In the genomic region with DNA sequence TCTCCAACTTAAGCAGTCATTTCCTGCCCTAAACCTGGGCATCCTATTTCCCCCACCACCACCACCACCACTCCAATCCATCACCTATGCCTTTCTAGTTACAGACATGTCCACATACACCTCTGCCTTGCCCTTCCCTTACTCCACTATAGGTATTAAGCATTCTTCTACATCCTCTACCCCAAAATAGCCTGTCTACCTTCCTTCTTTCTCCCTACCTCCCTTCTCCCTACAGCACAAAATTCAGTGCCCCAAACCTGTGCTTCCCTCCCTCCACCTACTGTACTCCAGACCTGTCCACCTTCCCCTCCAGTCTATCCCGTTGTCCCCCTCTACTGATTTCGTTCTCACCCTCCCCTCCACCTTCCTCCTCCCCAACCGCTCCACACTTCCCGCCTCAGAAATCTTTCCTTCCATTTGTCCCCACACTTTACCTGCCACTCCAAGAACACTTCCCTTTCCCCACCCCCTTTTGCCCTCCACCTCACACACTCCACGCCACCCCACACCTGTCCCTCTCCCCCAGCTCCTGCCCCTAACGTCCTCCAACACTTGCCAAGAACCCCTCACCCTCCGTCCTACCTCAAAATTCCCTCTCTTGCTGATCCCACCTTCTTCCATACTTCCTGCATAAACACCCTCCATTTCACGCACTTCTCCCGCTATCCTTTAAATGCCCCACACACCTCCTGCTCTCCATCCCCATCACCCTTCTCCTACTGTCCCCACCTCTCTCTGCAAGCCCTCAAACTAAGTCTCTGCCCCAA, we compare ENCODE assay signal across 11 cellular contexts. TPM values are rescaled to one million over a fixed set of nuclear protein-coding genes. Genes with fewer than 3 reads are reported as not detected.
DNase-seq lines count a peak whose midpoint lies in the region; ATAC-seq, FAIRE-seq and TF ChIP-seq lines count a peak whose summit lies in the region.
"Had no signal": no experiment of that assay in that cellular context is flagged by ENCODE, and none has a peak within 500 bp of the region (broad histone marks: within the 10 kb centered on the region; RNA-seq: fewer than 3 reads in every experiment).

No MANE protein-coding gene starts in this region.

- H3K9me3 ChIP-seq in kidney (ENCODE audit: control insufficient read depth in 1 of 2, low read length in 2 of 2), result no peaks in the 10 kb centered on the region
- no peaks in the 10 kb centered on the region for H3K9me3 ChIP-seq in thoracic aorta
- H3K9me3 ChIP-seq in BE2C, result no peaks in the 10 kb centered on the region
- H3K9me3 ChIP-seq: prostate gland had no signal

- H3K36me3 Mint-ChIP-seq in activated naive CD4-positive, alpha-beta T cell treated with anti-CD3 and anti-CD28 coated beads, Interleukin-2, amount 10 ng/mL, durations not matched to agents 7 days and 5 days, result no peaks in the 10 kb centered on the region
- H3K36me3 Mint-ChIP-seq in activated CD8-positive, alpha-beta T cell treated with anti-CD3 and anti-CD28 coated beads for 36 hours (ENCODE audit: low read depth), result no peaks in the 10 kb centered on the region

- peak overlapping the region; percentile 2 to 40 for H3K9ac ChIP-seq in kidney (ENCODE audit: low read length in 2 of 2)

- H3K36me3 ChIP-seq in kidney (ENCODE audit: control insufficient read depth in 1 of 2, insufficient read depth in 2 of 2, low read length in 2 of 2) (no peaks in the 10 kb centered on the region), thoracic aorta (no peaks in the 10 kb centered on the region), BE2C (no peaks in the 10 kb centered on the region)
- H3K36me3 ChIP-seq: prostate gland had no signal

- CTCF ChIA-PET in activated naive CD4-positive, alpha-beta T cell treated with anti-CD3 and anti-CD28 coated beads, Interleukin-2, amount 10 ng/mL, durations not matched to agents 7 days and 5 days (lab: Charles Lee), result no interaction called here
- CTCF ChIA-PET in activated CD8-positive, alpha-beta T cell treated with anti-CD3 and anti-CD28 coated beads for 36 hours (lab: Charles Lee), result no interaction called here

- H3K27ac Mint-ChIP-seq in activated naive CD4-positive, alpha-beta T cell treated with anti-CD3 and anti-CD28 coated beads, Interleukin-2, amount 10 ng/mL, durations not matched to agents 7 days and 5 days, result no peak overlapping the region
- peak overlapping the region; percentile 13 for H3K27ac Mint-ChIP-seq in activated CD8-positive, alpha-beta T cell treated with anti-CD3 and anti-CD28 coated beads for 36 hours

- no peak for DNase-seq in activated naive CD4-positive, alpha-beta T cell treated with anti-CD3 and anti-CD28 coated beads, Interleukin-2, amount 10 ng/mL, durations not matched to agents 7 days and 5 days
- DNase-seq in activated naive CD4-positive, alpha-beta T cell treated with Interleukin-2 at 50 U/mL for 16 hours, result no peak
- no peak for DNase-seq in activated CD8-positive, alpha-beta T cell treated with anti-CD3 and anti-CD28 coated beads for 36 hours
- DNase-seq in kidney (no peak), thoracic aorta (ENCODE audit: low spot score) (no peak), BE2C (no peak), COR-L47 (lab: John Stamatoyannopoulos, UW) (no peak)
- DNase-seq: NCI-H2227 treated with DMSO at 0.1 percent for 48 hours had no signal

- H3K9me3 Mint-ChIP-seq in activated naive CD4-positive, alpha-beta T cell treated with anti-CD3 and anti-CD28 coated beads, Interleukin-2, amount 10 ng/mL, durations not matched to agents 7 days and 5 days, result no peaks in the 10 kb centered on the region
- H3K9me3 Mint-ChIP-seq in activated CD8-positive, alpha-beta T cell treated with anti-CD3 and anti-CD28 coated beads for 36 hours, result no peaks in the 10 kb centered on the region

- H3K4me1 Mint-ChIP-seq in activated naive CD4-positive, alpha-beta T cell treated with anti-CD3 and anti-CD28 coated beads, Interleukin-2, amount 10 ng/mL, durations not matched to agents 7 days and 5 days, result peaks cover 21% of the 10 kb centered on the region
- H3K4me1 Mint-ChIP-seq in activated CD8-positive, alpha-beta T cell treated with anti-CD3 and anti-CD28 coated beads for 36 hours (ENCODE audit: low read depth), result peaks cover 48% of the 10 kb centered on the region

- no peak for TF ChIP-seq CTCF in activated CD8-positive, alpha-beta T cell treated with anti-CD3 and anti-CD28 coated beads for 36 hours (IDR thresholded peaks at IDR 0.05)
- TF ChIP-seq CTCF in kidney (IDR thresholded peaks at IDR 0.05; ENCODE audit: borderline replicate concordance, extremely low read depth, insufficient read depth), result no peak
- TF ChIP-seq CTCF in thoracic aorta (IDR thresholded peaks at IDR 0.05), result no peak
- no peak for TF ChIP-seq CTCF in BE2C (IDR thresholded peaks at IDR 0.05; ENCODE audit: low read depth, low read length)

- H3K4me3 ChIP-seq in kidney (ENCODE audit: low read length in 2 of 2), result peak overlapping the region in 1 of 2 donors; percentile 65
- peak overlapping the region; percentile 99 for H3K4me3 ChIP-seq in thoracic aorta
- no peak overlapping the region; the same call in 1 of the 2 replicates for H3K4me3 ChIP-seq in BE2C (ENCODE audit: low read depth, low read length)

- peaks cover 0 to 8% of the 10 kb centered on the region in 2 donors for H3K4me1 ChIP-seq in kidney (ENCODE audit: control insufficient read depth in 1 of 2, insufficient read depth in 1 of 2, low read depth in 1 of 2, low read length in 2 of 2)
- H3K4me1 ChIP-seq in thoracic aorta (ENCODE audit: control insufficient read depth in 1 of 2, low read depth in 2 of 2), result peaks cover 0 to 4% of the 10 kb centered on the region in 2 donors
- no peaks in the 10 kb centered on the region for H3K4me1 ChIP-seq in BE2C
- H3K4me1 ChIP-seq: prostate gland had no signal

- H3K27ac ChIP-seq in kidney (ENCODE audit: low read depth in 2 of 2, low read length in 2 of 2) (no peak overlapping the region), thoracic aorta (no peak overlapping the region)
- H3K27ac ChIP-seq: prostate gland had no signal

- peak overlapping the region; percentile 63 for H3K4me3 Mint-ChIP-seq in activated naive CD4-positive, alpha-beta T cell treated with anti-CD3 and anti-CD28 coated beads, Interleukin-2, amount 10 ng/mL, durations not matched to agents 7 days and 5 days
- H3K4me3 Mint-ChIP-seq in activated CD8-positive, alpha-beta T cell treated with anti-CD3 and anti-CD28 coated beads for 36 hours, result peak overlapping the region; percentile 68

- intact Hi-C loops in activated CD8-positive, alpha-beta T cell treated with anti-CD3 and anti-CD28 coated beads for 36 hours (cut with micrococcal nuclease), result no loop called here
- intact Hi-C loops in kidney (cut with DNase I), result no loop called here

- FAIRE-seq in kidney (lab: Jason Lieb, UNC), result no peak
- FAIRE-seq: endothelial cell of umbilical vein had no signal

- ATAC-seq in activated CD8-positive, alpha-beta T cell treated with anti-CD3 and anti-CD28 coated beads for 36 hours, result no peak
- no peak for ATAC-seq in thoracic aorta (ENCODE audit: insufficient number of reproducible peaks, low FRiP score, low read depth)
- ATAC-seq in HG03442 (IDR thresholded peaks at IDR 0.05; ENCODE audit: unreplicated experiment), result no peak

- POLR2A ChIA-PET in activated CD8-positive, alpha-beta T cell treated with anti-CD3 and anti-CD28 coated beads for 36 hours (lab: Charles Lee), result interaction anchor here (0.9 kb wide), 1 partner anchor 15 kb away, joined by 3 read pairs; no protein-coding TSS in a partner anchor

- peaks cover 17% of the 10 kb centered on the region for H3K27me3 Mint-ChIP-seq in activated naive CD4-positive, alpha-beta T cell treated with anti-CD3 and anti-CD28 coated beads, Interleukin-2, amount 10 ng/mL, durations not matched to agents 7 days and 5 days
- H3K27me3 Mint-ChIP-seq in activated CD8-positive, alpha-beta T cell treated with anti-CD3 and anti-CD28 coated beads for 36 hours, result no peaks in the 10 kb centered on the region

- H3K27me3 ChIP-seq in thoracic aorta (replicated peaks; ENCODE audit: insufficient read depth), result no peaks in the 10 kb centered on the region
- no peaks in the 10 kb centered on the region for H3K27me3 ChIP-seq in BE2C

RNA-seq across cellular contexts. Expression of gene STRBP, which starts 1.5 kb away (rescaled TPM):
- total RNA-seq in activated CD8-positive, alpha-beta T cell treated with anti-CD3 and anti-CD28 coated beads for 36 hours, result 10 to 100 TPM; 40.7 to 43.2 TPM
- total RNA-seq in kidney (30.7 TPM), thoracic aorta (1 to 10 TPM; 2.8 to 3.3 TPM)
- polyA plus RNA-seq in kidney (ENCODE audit: insufficient read depth, low read depth, low replicate concordance), result 21.6 TPM
- polyA plus RNA-seq in BE2C (2012; ENCODE audit: insufficient read depth, insufficient read length, low read depth), result 21.8 TPM
